ENCODE assay signal across 30 cellular contexts in the genomic region with DNA sequence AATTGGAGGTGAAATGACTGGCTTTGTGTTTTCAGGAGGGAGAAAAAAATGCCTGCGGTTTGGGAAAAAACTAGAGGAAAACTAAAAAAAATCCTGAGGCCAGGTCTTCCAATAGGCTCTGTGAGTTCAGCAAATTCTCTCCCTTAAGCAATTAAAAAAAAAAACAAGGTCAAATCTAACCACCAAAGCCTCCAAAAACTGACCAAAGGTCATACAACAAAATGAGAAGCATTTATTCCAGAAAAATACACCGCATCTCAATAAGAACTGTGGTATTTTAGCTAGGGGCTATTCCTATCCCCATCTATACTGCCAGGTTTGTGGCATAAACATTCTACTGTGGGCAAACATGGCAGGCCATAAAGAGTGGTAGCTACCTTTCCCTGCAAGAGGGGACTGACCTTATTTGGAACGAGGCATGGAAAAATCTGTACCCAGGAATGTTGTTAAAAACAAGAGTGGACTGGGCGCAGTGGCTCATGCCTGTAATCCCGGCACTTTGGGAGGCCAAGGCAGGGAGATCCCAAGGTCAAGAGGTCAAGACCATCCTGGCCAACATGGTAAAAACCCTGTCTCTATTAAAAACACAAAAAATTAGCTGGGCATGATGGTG.
"Had no signal": no experiment of that assay in that cellular context is flagged by ENCODE, and none has a peak within 500 bp of the region (broad histone marks: within the 10 kb centered on the region; RNA-seq: fewer than 3 reads in every experiment).

No MANE protein-coding gene starts in this region.

- H3K9me3 ChIP-seq: esophagus muscularis mucosa, gastrocnemius medialis, heart left ventricle had no signal

- H3K4me3 ChIP-seq: esophagus muscularis mucosa, gastrocnemius medialis, heart left ventricle had no signal

- H3K27me3 ChIP-seq: brain microvascular endothelial cell, esophagus muscularis mucosa, foreskin keratinocyte, gastrocnemius medialis, heart left ventricle had no signal

- DNase-seq: activated CD4-positive, alpha-beta memory T cell treated with anti-CD3 and anti-CD28 coated beads, Interleukin-2, amount 10 ng/mL, durations not matched to agents 7 days and 5 days; activated CD4-positive, alpha-beta T cell treated with anti-CD3 and anti-CD28 coated beads for 1 hour; activated CD4-positive, alpha-beta T cell treated with anti-CD3 and anti-CD28 coated beads for 4 hours; activated CD4-positive, alpha-beta T cell treated with anti-CD3 and anti-CD28 coated beads, Interleukin-2, amount 10 ng/mL, durations not matched to agents 7 days and 5 days; activated CD4-positive, alpha-beta T cell treated with anti-CD3 and anti-CD28 coated beads, Interleukin-2, amount 50 U/mL, for 4 hours; activated CD8-positive, alpha-beta memory T cell treated with anti-CD3 and anti-CD28 coated beads, Interleukin-2, amount 50 U/mL, for 48 hours; activated gamma-delta T cell; activated naive CD4-positive, alpha-beta T cell; activated naive CD4-positive, alpha-beta T cell treated with anti-CD3 and anti-CD28 coated beads, Interleukin-2, amount 10 ng/mL, durations not matched to agents 7 days and 5 days; activated naive CD8-positive, alpha-beta T cell treated with anti-CD3 and anti-CD28 coated beads, Interleukin-2, amount 10 ng/mL, durations not matched to agents 7 days and 5 days; activated T-cell treated with anti-CD3 and anti-CD28 coated beads for 4 hours; activated T-cell treated with anti-CD3 and anti-CD28 coated beads, Interleukin-2, amount 50 U/mL, for 24 hours; activated T-cell treated with anti-CD3 and anti-CD28 coated beads, Interleukin-2, amount 50 U/mL, for 72 hours; amniotic stem cell; anterior cingulate cortex; brain microvascular endothelial cell; cortex of kidney; dermis blood vessel endothelial cell; effector CD4-positive, alpha-beta T cell; effector memory CD8-positive, alpha-beta T cell; erythroblast; foreskin keratinocyte; gastrocnemius medialis; glutamatergic neuron; heart left ventricle; T-helper 1 cell; T-helper 17 cell; T1000 had no signal

- ATAC-seq: activated naive CD4-positive, alpha-beta T cell treated with anti-CD3 and anti-CD28 coated beads, Interleukin-2, amount 50 U/mL, for 72 hours; activated T-cell treated with anti-CD3 and anti-CD28 coated beads, Interleukin-2, amount 50 U/mL, for 72 hours; effector memory CD8-positive, alpha-beta T cell; foreskin keratinocyte; gastrocnemius medialis; heart left ventricle; T-helper 17 cell had no signal

- H3K27ac ChIP-seq: brain microvascular endothelial cell, esophagus muscularis mucosa, foreskin keratinocyte, gastrocnemius medialis, heart left ventricle had no signal

- H3K4me1 ChIP-seq: foreskin keratinocyte had no signal

- H3K36me3 ChIP-seq: brain microvascular endothelial cell, gastrocnemius medialis had no signal
